Comparison of ENCODE assay signal across 18 cellular contexts in genomic region chr12:117792877-117793424, GRCh38.
A peak's percentile ranks its signal among the peaks of the same experiment; 100 is the strongest.
DNase-seq lines count a peak whose midpoint lies in the region; ATAC-seq and TF ChIP-seq lines count a peak whose summit lies in the region.
"Had no signal": no experiment of that assay in that cellular context is flagged by ENCODE, and none has a peak within 500 bp of the region (broad histone marks: within the 10 kb centered on the region; RNA-seq: fewer than 3 reads in every experiment).

No MANE protein-coding gene starts in this region.

- 89 to 97% methylated on average over 4 to 8 of the region's 8 CpGs for WGBS in endodermal cell (ENCODE audit: insufficient coverage in 1 of 2, insufficient read length in 1 of 2), 2 experiments

- no peak overlapping the region for H3K4me3 Mint-ChIP-seq in WTC11
- H3K4me3 Mint-ChIP-seq in endodermal cell, result no peak overlapping the region
- no peak overlapping the region for H3K4me3 Mint-ChIP-seq in activated CD4-positive, alpha-beta T cell treated with anti-CD3 and anti-CD28 coated beads, Interleukin-2, amount 10 ng/mL, durations not matched to agents 24 days and 14 days
- H3K4me3 Mint-ChIP-seq in activated CD4-positive, alpha-beta T cell treated with anti-CD3 and anti-CD28 coated beads, Interleukin-2, amount 10 ng/mL, durations not matched to agents 7 days and 5 days, result no peak overlapping the region
- H3K4me3 Mint-ChIP-seq: CD4-positive, CD25-positive, alpha-beta regulatory T cell; CD8-positive, alpha-beta memory T cell had no signal

- H3K36me3 Mint-ChIP-seq in WTC11, result no peaks in the 10 kb centered on the region
- no peaks in the 10 kb centered on the region for H3K36me3 Mint-ChIP-seq in endodermal cell (ENCODE audit: low read depth)
- no peaks in the 10 kb centered on the region for H3K36me3 Mint-ChIP-seq in activated CD4-positive, alpha-beta T cell treated with anti-CD3 and anti-CD28 coated beads, Interleukin-2, amount 10 ng/mL, durations not matched to agents 24 days and 14 days (ENCODE audit: low read depth)
- no peaks in the 10 kb centered on the region for H3K36me3 Mint-ChIP-seq in activated CD4-positive, alpha-beta T cell treated with anti-CD3 and anti-CD28 coated beads, Interleukin-2, amount 10 ng/mL, durations not matched to agents 7 days and 5 days (ENCODE audit: low read depth)
- H3K36me3 Mint-ChIP-seq: CD4-positive, CD25-positive, alpha-beta regulatory T cell; CD8-positive, alpha-beta memory T cell had no signal

- H3K27me3 ChIP-seq in endodermal cell (ENCODE audit: control insufficient read depth, insufficient read depth, low read length, poor library complexity, severe bottlenecking), result no peaks in the 10 kb centered on the region
- H3K27me3 ChIP-seq: BE2C had no signal

- intact Hi-C loops in cardiac septum (cut with DNase I), result no loop called here
- intact Hi-C loops in activated CD4-positive, alpha-beta T cell treated with anti-CD3 and anti-CD28 coated beads, Interleukin-2, amount 10 ng/mL, durations not matched to agents 24 days and 14 days (cut with micrococcal nuclease), result no loop called here

- no peak for TF ChIP-seq CTCF in HEK293 (tag by site-specific recombination; IDR thresholded peaks at IDR 0.05)
- no peak for TF ChIP-seq CTCF in WTC11 (IDR thresholded peaks at IDR 0.05)
- TF ChIP-seq CTCF in endodermal cell (conservative IDR thresholded peaks at IDR 0.05), result no peak

- H3K4me1 Mint-ChIP-seq in WTC11 (peaks cover 41% of the 10 kb centered on the region), endodermal cell (peaks cover 26% of the 10 kb centered on the region)
- H3K4me1 Mint-ChIP-seq in activated CD4-positive, alpha-beta T cell treated with anti-CD3 and anti-CD28 coated beads, Interleukin-2, amount 10 ng/mL, durations not matched to agents 24 days and 14 days, result no peaks in the 10 kb centered on the region
- no peaks in the 10 kb centered on the region for H3K4me1 Mint-ChIP-seq in activated CD4-positive, alpha-beta T cell treated with anti-CD3 and anti-CD28 coated beads, Interleukin-2, amount 10 ng/mL, durations not matched to agents 7 days and 5 days
- H3K4me1 Mint-ChIP-seq: CD4-positive, CD25-positive, alpha-beta regulatory T cell; CD8-positive, alpha-beta memory T cell had no signal

- CTCF ChIA-PET in HEK293 (lab: Yijun Ruan, JAX) (no interaction called here), WTC11 (lab: Charles Lee) (interaction anchor here (1.1 kb wide), 1 partner anchor 64 kb away, joined by 3 read pairs; no protein-coding TSS in a partner anchor)
- CTCF ChIA-PET in activated CD4-positive, alpha-beta T cell treated with anti-CD3 and anti-CD28 coated beads, Interleukin-2, amount 10 ng/mL, durations not matched to agents 7 days and 5 days (lab: Charles Lee), result no interaction called here

- POLR2A ChIA-PET in HEK293 (lab: Yijun Ruan, JAX) (no interaction called here), WTC11 (lab: Charles Lee) (no interaction called here)
- POLR2A ChIA-PET in activated CD4-positive, alpha-beta T cell treated with anti-CD3 and anti-CD28 coated beads, Interleukin-2, amount 10 ng/mL, durations not matched to agents 7 days and 5 days (lab: Charles Lee), result no interaction called here

- ATAC-seq in WTC11 (no peak), HG02973 (IDR thresholded peaks at IDR 0.05; ENCODE audit: unreplicated experiment) (no peak)

- no peak overlapping the region for H3K4me3 ChIP-seq in HEK293 (ENCODE audit: low read depth, low read length)
- H3K4me3 ChIP-seq in endodermal cell (ENCODE audit: low read length), result no peak overlapping the region
- H3K4me3 ChIP-seq: HAP-1 had no signal

- no peaks in the 10 kb centered on the region for H3K4me1 ChIP-seq in HEK293 (ENCODE audit: control insufficient read depth, insufficient read depth, low read length)
- H3K4me1 ChIP-seq in endodermal cell (ENCODE audit: control insufficient read depth, insufficient read depth, low read length), result peaks cover 13% of the 10 kb centered on the region
- H3K4me1 ChIP-seq: BE2C, HAP-1 had no signal

- H3K9ac ChIP-seq in endodermal cell (ENCODE audit: extremely low read depth, low read length, poor library complexity, severe bottlenecking), result no peak overlapping the region
- H3K9ac ChIP-seq: KMS-11 had no signal

- no peaks in the 10 kb centered on the region for H3K9me3 ChIP-seq in HEK293 (ENCODE audit: control insufficient read depth, insufficient read depth, low read depth, low read length)
- no peaks in the 10 kb centered on the region for H3K9me3 ChIP-seq in endodermal cell (ENCODE audit: control insufficient read depth, low read length)
- H3K9me3 ChIP-seq: BE2C, HAP-1 had no signal

- H3K27ac Mint-ChIP-seq in WTC11 (no peak overlapping the region), endodermal cell (no peak overlapping the region)
- H3K27ac Mint-ChIP-seq in activated CD4-positive, alpha-beta T cell treated with anti-CD3 and anti-CD28 coated beads, Interleukin-2, amount 10 ng/mL, durations not matched to agents 24 days and 14 days, result no peak overlapping the region
- no peak overlapping the region for H3K27ac Mint-ChIP-seq in activated CD4-positive, alpha-beta T cell treated with anti-CD3 and anti-CD28 coated beads, Interleukin-2, amount 10 ng/mL, durations not matched to agents 7 days and 5 days
- H3K27ac Mint-ChIP-seq: CD4-positive, CD25-positive, alpha-beta regulatory T cell; CD8-positive, alpha-beta memory T cell had no signal

- no peaks in the 10 kb centered on the region for H3K9me3 Mint-ChIP-seq in WTC11
- H3K9me3 Mint-ChIP-seq in endodermal cell, result no peaks in the 10 kb centered on the region
- peaks cover 5% of the 10 kb centered on the region for H3K9me3 Mint-ChIP-seq in activated CD4-positive, alpha-beta T cell treated with anti-CD3 and anti-CD28 coated beads, Interleukin-2, amount 10 ng/mL, durations not matched to agents 24 days and 14 days
- peaks cover 2% of the 10 kb centered on the region for H3K9me3 Mint-ChIP-seq in activated CD4-positive, alpha-beta T cell treated with anti-CD3 and anti-CD28 coated beads, Interleukin-2, amount 10 ng/mL, durations not matched to agents 7 days and 5 days

- H3K36me3 ChIP-seq in HEK293 (ENCODE audit: control insufficient read depth in 2 of 2, insufficient read depth in 1 of 2, low read length in 2 of 2), result no peaks in the 10 kb centered on the region
- no peaks in the 10 kb centered on the region for H3K36me3 ChIP-seq in endodermal cell (ENCODE audit: control insufficient read depth, insufficient read depth, low read length)
- H3K36me3 ChIP-seq: BE2C, HAP-1 had no signal

- H3K27ac ChIP-seq in HEK293 (ENCODE audit: extremely low read depth, low read depth, low read length) (no peak overlapping the region), endodermal cell (ENCODE audit: low read depth, low read length) (no peak overlapping the region)
- H3K27ac ChIP-seq: HL-60, KMS-11 had no signal

- no peak for DNase-seq in WTC11 (ENCODE audit: low spot score)
- DNase-seq in endodermal cell, result peak; percentile 31
- DNase-seq in cardiac septum (ENCODE audit: low spot score), result no peak
- no peak for DNase-seq in activated CD4-positive, alpha-beta T cell treated with anti-CD3 and anti-CD28 coated beads, Interleukin-2, amount 10 ng/mL, durations not matched to agents 24 days and 14 days
- DNase-seq in activated CD4-positive, alpha-beta T cell treated with anti-CD3 and anti-CD28 coated beads, Interleukin-2, amount 10 ng/mL, durations not matched to agents 7 days and 5 days, result no peak
- DNase-seq: ACHN; BE2C; C1 segment of cervical spinal cord; CD4-positive, CD25-positive, alpha-beta regulatory T cell; CD8-positive, alpha-beta memory T cell; COR-L47; DMS 273 treated with DMSO at 0.1 percent for 48 hours; GOT3 had no signal

- H3K27me3 Mint-ChIP-seq in WTC11 (ENCODE audit: low read depth) (no peaks in the 10 kb centered on the region), endodermal cell (ENCODE audit: insufficient read depth) (no peaks in the 10 kb centered on the region)
- no peaks in the 10 kb centered on the region for H3K27me3 Mint-ChIP-seq in activated CD4-positive, alpha-beta T cell treated with anti-CD3 and anti-CD28 coated beads, Interleukin-2, amount 10 ng/mL, durations not matched to agents 24 days and 14 days
- H3K27me3 Mint-ChIP-seq in activated CD4-positive, alpha-beta T cell treated with anti-CD3 and anti-CD28 coated beads, Interleukin-2, amount 10 ng/mL, durations not matched to agents 7 days and 5 days, result no peaks in the 10 kb centered on the region
- H3K27me3 Mint-ChIP-seq: CD4-positive, CD25-positive, alpha-beta regulatory T cell had no signal

TF ChIP-seq in HEK293, 187 proteins besides CTCF, POLR2A, EP300 and RAD21 (continues in another document):
- TF ChIP-seq ZNF776 (tag by site-specific recombination; IDR thresholded peaks at IDR 0.05; ENCODE audit: borderline replicate concordance) (no peak), ZNF18 (tag by site-specific recombination; IDR thresholded peaks at IDR 0.05) (peak; percentile 66; the same call in 1 of the 2 replicates)

TF ChIP-seq in WTC11, 78 proteins besides CTCF, POLR2A, EP300 and RAD21:
- TF ChIP-seq ZNF232 (CRISPR knock-in tag; IDR thresholded peaks at IDR 0.05) (no peak), NFE2L1 (CRISPR knock-in tag; IDR thresholded peaks at IDR 0.05) (peak; percentile 7; the same call in 1 of the 2 replicates)
TF ChIP-seq in WTC11: peak in this region for 1.
